Comparison of ENCODE assay signal across 9 cellular contexts in genomic region chr1:19664453-19665043, GRCh38. TPM values are rescaled to one million over a fixed set of nuclear protein-coding genes. Genes with fewer than 3 reads are reported as not detected.
DNase-seq lines count a peak whose midpoint lies in the region; ATAC-seq, FAIRE-seq and TF ChIP-seq lines count a peak whose summit lies in the region.
"Had no signal": no experiment of that assay in that cellular context is flagged by ENCODE, and none has a peak within 500 bp of the region (broad histone marks: within the 10 kb centered on the region; RNA-seq: fewer than 3 reads in every experiment).

TSS of gene HTR6 (plus strand) at chr1:19664875. CDS start at chr1:19665754, 879 bp downstream.

- TF ChIP-seq POLR2A in GM12878 (IDR thresholded peaks at IDR 0.05; ENCODE audit: low read depth, low read length): no peak

- TF ChIP-seq EP300 in GM12878 (IDR thresholded peaks at IDR 0.05; ENCODE audit: borderline replicate concordance in 1 of 2, control insufficient read depth in 1 of 2, low read depth in 2 of 2, low read length in 2 of 2): no peak

- H3K9me3 ChIP-seq in CD4-positive, alpha-beta T cell (ENCODE audit: control insufficient read depth, low read length): no peaks in the 10 kb centered on the region
- H3K9me3 ChIP-seq in HUES64 (ENCODE audit: insufficient read depth, low read depth, low read length) (no peaks in the 10 kb centered on the region), GM12878 (replicated peaks; ENCODE audit: control insufficient read depth, insufficient read depth, low read length) (no peaks in the 10 kb centered on the region)

- BruUV-seq in GM12878 (replicated peaks; lab: Mats Ljungman, UMichigan): no TSS peak

- no peaks in the 10 kb centered on the region for H3K36me3 Mint-ChIP-seq in CD4-positive, alpha-beta T cell (ENCODE audit: low read depth)
- no peaks in the 10 kb centered on the region for H3K36me3 Mint-ChIP-seq in nephron (ENCODE audit: low read depth)

- H3K4me2 ChIP-seq in GM12878 (ENCODE audit: control insufficient read depth, insufficient read depth): peak within 1 kb of the TSS; percentile 86

- H3K4me3 ChIP-seq in HUES64 (ENCODE audit: low read length) (peak within 1 kb of the TSS; percentile 52), GM12878 (peak within 1 kb of the TSS; percentile 50), brain microvascular endothelial cell (ENCODE audit: low read depth, low read length) (no peak within 1 kb of the TSS)

- H3K27ac Mint-ChIP-seq in CD4-positive, alpha-beta T cell: peak within 1 kb of the TSS; percentile 42
- no peak within 1 kb of the TSS for H3K27ac Mint-ChIP-seq in nephron

- H3K9ac ChIP-seq in HUES64 (ENCODE audit: low read depth, low read length): peak within 1 kb of the TSS; percentile 12; the same call in 1 of the 2 replicates
- peak within 1 kb of the TSS; percentile 12 for H3K9ac ChIP-seq in GM12878 (ENCODE audit: control insufficient read depth, insufficient read depth, low read length)
- H3K9ac ChIP-seq: parathyroid adenoma had no signal

- H3K9me3 Mint-ChIP-seq in CD4-positive, alpha-beta T cell: no peaks in the 10 kb centered on the region
- H3K9me3 Mint-ChIP-seq in nephron: no peaks in the 10 kb centered on the region

- no peak for FAIRE-seq in GM12878 (lab: Jason Lieb, UNC)

- DNase-seq in CD4-positive, alpha-beta T cell: peak in 3 of 10 experiments; percentile 28 to 52 (median 46)
- DNase-seq in GM12878 (ENCODE audit: low read depth, low spot score): no peak
- no peak for DNase-seq in NCI-H774 (lab: John Stamatoyannopoulos, UW)
- DNase-seq in brain microvascular endothelial cell: no peak
- DNase-seq in H4 (ENCODE audit: low spot score): no peak

- H3K27ac ChIP-seq in CD4-positive, alpha-beta T cell (ENCODE audit: low read depth, low read length): no peak within 1 kb of the TSS
- H3K27ac ChIP-seq in HUES64 (ENCODE audit: low read depth, low read length) (no peak within 1 kb of the TSS), GM12878 (ENCODE audit: control insufficient read depth, insufficient read depth) (no peak within 1 kb of the TSS), brain microvascular endothelial cell (no peak within 1 kb of the TSS)
- H3K27ac ChIP-seq: parathyroid adenoma had no signal

- POLR2A ChIA-PET in CD4-positive, alpha-beta T cell (lab: Charles Lee): no interaction called here
- POLR2A ChIA-PET in GM12878 (lab: Charles Lee): interaction anchor here (0.8 kb wide), 1 partner anchor 47 kb away, joined by 3 read pairs; no protein-coding TSS in a partner anchor

- peaks cover 10% of the 10 kb centered on the region for H3K27me3 ChIP-seq in CD4-positive, alpha-beta T cell (ENCODE audit: control insufficient read depth, insufficient read depth, low read length)
- H3K27me3 ChIP-seq in HUES64 (ENCODE audit: insufficient read depth, low read length) (peaks cover 62% of the 10 kb centered on the region), GM12878 (replicated peaks in 1 of 2; ENCODE audit: control insufficient read depth in 2 of 2, insufficient read depth in 2 of 2, low read length in 1 of 2) (peaks cover 0 to 2% of the 10 kb centered on the region in 2 experiments; a peak in 1 of 4 replicates), brain microvascular endothelial cell (replicated peaks) (peaks cover 38% of the 10 kb centered on the region)

- no peak for TF ChIP-seq RAD21 in GM12878 (IDR thresholded peaks at IDR 0.05; ENCODE audit: insufficient read depth, low read depth, low read length)

- intact Hi-C loops in CD4-positive, alpha-beta T cell (cut with DNase I, micrococcal nuclease): loop anchor here in 1 of 2 experiments (10.0 kb wide), 1 partner anchor 380 kb away; no protein-coding TSS in a partner anchor
- intact Hi-C loops in GM12878 (cut with micrococcal nuclease; ENCODE audit: unreplicated experiment): loop anchor here (5.0 kb wide), 1 partner anchor 98 kb away; no protein-coding TSS in a partner anchor

- 8% methylated on average over 57 of the region's 57 CpGs for WGBS in HUES64
- WGBS in GM12878 (ENCODE audit: insufficient coverage, insufficient replicate concordance, low lambda C conversion rate, missing lambda C conversion rate): under 1% methylated on average over 20 of the region's 57 CpGs

- peak within 1 kb of the TSS; percentile 83 for H3K4me3 Mint-ChIP-seq in CD4-positive, alpha-beta T cell
- H3K4me3 Mint-ChIP-seq in nephron: peak within 1 kb of the TSS in 2 of 3 experiments; percentile 48 to 75

- peaks cover 44% of the 10 kb centered on the region for H3K4me1 Mint-ChIP-seq in CD4-positive, alpha-beta T cell (ENCODE audit: low read depth)
- H3K4me1 Mint-ChIP-seq in nephron: peaks cover 3% of the 10 kb centered on the region

- in situ Hi-C loops in GM12878 (cut with MboI) (loop anchor here (5.0 kb wide), 2 partner anchors 38 to 143 kb away; no protein-coding TSS in a partner anchor), brain microvascular endothelial cell (cut with HindIII; ENCODE audit: low pct_ligation_motif_present, low sequenced_read_pairs) (no loop called here)

- no peak for TF ChIP-seq CTCF in CD4-positive, alpha-beta T cell (IDR thresholded peaks at IDR 0.05)
- TF ChIP-seq CTCF in GM12878 (IDR thresholded peaks at IDR 0.05 in 2 of 3, conservative IDR thresholded peaks at IDR 0.05 in 1 of 3; ENCODE audit: control insufficient read depth in 2 of 3, extremely low read depth in 1 of 3, insufficient read depth in 1 of 3, low read depth in 3 of 3, low read length in 3 of 3) (no peak), nephron (IDR thresholded peaks at IDR 0.05; ENCODE audit: unreplicated experiment in 3 of 3) (no peak), brain microvascular endothelial cell (IDR thresholded peaks at IDR 0.05; ENCODE audit: low read depth, low read length, missing control alignments) (no peak)

- ATAC-seq in CD4-positive, alpha-beta T cell (ENCODE audit: poor library complexity): peak; percentile 54
- ATAC-seq in GM12878 (peak; percentile 54), GM21529 (IDR thresholded peaks at IDR 0.05; ENCODE audit: unreplicated experiment) (no peak)

- H3K4me1 ChIP-seq in HUES64 (ENCODE audit: insufficient read depth, low read length) (no peaks in the 10 kb centered on the region), GM12878 (ENCODE audit: control insufficient read depth, insufficient read depth, low read length) (peaks cover 6% of the 10 kb centered on the region; the same call in 1 of the 2 replicates)
- H3K4me1 ChIP-seq: parathyroid adenoma had no signal

- SMC1A ChIA-PET in GM12878 (lab: Charles Lee; ENCODE audit: uncharacterized antibody, unreplicated experiment): interaction anchor here (5.2 kb wide), 1 partner anchor 41 kb away, joined by 99 read pairs; no protein-coding TSS in a partner anchor

- RAD21 ChIA-PET in GM12878 (lab: Charles Lee; ENCODE audit: unreplicated experiment): interaction anchor here (1.0 kb wide), 1 partner anchor 42 kb away, joined by 3 read pairs; no protein-coding TSS in a partner anchor

- peak within 1 kb of the TSS; percentile 44; the same call in 1 of the 2 replicates for H2AFZ ChIP-seq in GM12878 (ENCODE audit: control insufficient read depth, low read depth, low read length)
- H2AFZ ChIP-seq: parathyroid adenoma had no signal

- CTCF ChIA-PET in CD4-positive, alpha-beta T cell (lab: Charles Lee): no interaction called here
- CTCF ChIA-PET in GM12878 (lab: Yijun Ruan, JAX): interaction anchor here (6.0 kb wide), 1 partner anchor 42 kb away, joined by 378 read pairs; no protein-coding TSS in a partner anchor

- H4K20me1 ChIP-seq in GM12878 (ENCODE audit: control insufficient read depth, insufficient read depth): no peaks in the 10 kb centered on the region

- H3K36me3 ChIP-seq in HUES64 (ENCODE audit: insufficient read depth, low read length): no peaks in the 10 kb centered on the region
- no peaks in the 10 kb centered on the region for H3K36me3 ChIP-seq in GM12878 (ENCODE audit: control insufficient read depth in 2 of 2, insufficient read depth in 2 of 2, low read length in 1 of 2)
- no peaks in the 10 kb centered on the region for H3K36me3 ChIP-seq in brain microvascular endothelial cell (replicated peaks)

- H3K27me3 Mint-ChIP-seq in CD4-positive, alpha-beta T cell: peaks cover 52% of the 10 kb centered on the region
- H3K27me3 Mint-ChIP-seq in nephron (ENCODE audit: low read depth): peaks cover 89% of the 10 kb centered on the region

- H3K79me2 ChIP-seq in GM12878 (ENCODE audit: control insufficient read depth, insufficient read depth, low read length): no peaks in the 10 kb centered on the region
- H3K79me2 ChIP-seq: parathyroid adenoma had no signal

TF ChIP-seq in GM12878, 131 proteins besides CTCF, POLR2A, EP300 and RAD21 (continues in another document):
- TF ChIP-seq, protein P1, sequence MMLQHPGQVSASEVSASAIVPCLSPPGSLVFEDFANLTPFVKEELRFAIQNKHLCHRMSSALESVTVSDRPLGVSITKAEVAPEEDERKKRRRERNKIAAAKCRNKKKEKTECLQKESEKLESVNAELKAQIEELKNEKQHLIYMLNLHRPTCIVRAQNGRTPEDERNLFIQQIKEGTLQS (IDR thresholded peaks at IDR 0.05; ENCODE audit: borderline replicate concordance, extremely low read depth, low read depth, low read length): no peak
- TF ChIP-seq NFYA (IDR thresholded peaks at IDR 0.05; ENCODE audit: borderline replicate concordance, low read depth, low read length): no peak
- peak in 1 of 2 experiments; percentile 46; a peak in 1 of 4 replicates for TF ChIP-seq BHLHE40 (IDR thresholded peaks at IDR 0.05; ENCODE audit: borderline replicate concordance in 1 of 2, low read depth in 2 of 2, low read length in 1 of 2)
- TF ChIP-seq TARDBP (IDR thresholded peaks at IDR 0.05; ENCODE audit: borderline replicate concordance): no peak

RNA-seq across cellular contexts. Expression of gene HTR6, which starts in this region (rescaled TPM):
- total RNA-seq in CD4-positive, alpha-beta T cell: 1 to 10 TPM; 2.1 to 2.2 TPM
- polyA plus RNA-seq in HUES64 (2013, experiment 1 of 2): not detected
- polyA plus RNA-seq in HUES64 (2013, experiment 2 of 2): 0.57 TPM
- 0.38 TPM in 1 of 2 replicates, not detected in the other for total RNA-seq in GM12878 (2013; cell fraction: nucleolus; rRNA removed)
- total RNA-seq in GM12878 (2014; rRNA removed) (1.0 and 1.2 TPM in 2 replicates), GM12878 (2014; rRNA removed; fragmentation: Illumina TruSeq; extraction: Trizol) (0.28 and 0.31 TPM in 2 replicates), GM12878 (2021) (4.3 and 5.3 TPM in 2 replicates)
- polyA plus RNA-seq in GM12878 (2011; ENCODE audit: low read depth): not detected
- polyA plus RNA-seq in GM12878 (2011; rRNA removed) (0.03 TPM in 1 of 2 replicates, not detected in the other), GM12878 (2014; fragmentation: Illumina TruSeq; extraction: Trizol) (0.22 TPM in 1 of 2 replicates, not detected in the other), GM12878 (2014; fragmentation: Nextera tagmentation; extraction: Ambion mirVana) (not detected), GM12878 (2014; rRNA removed) (2.7 and 3.8 TPM in 2 replicates), GM12878 (2016; fragmentation: Nextera tagmentation; extraction: Ambion mirVana) (1 to 10 TPM; 2.2 to 2.5 TPM)
- 0.12 and 0.15 TPM in 2 replicates for polyA plus RNA-seq in GM12878 (2011; cell fraction: cytosol; rRNA removed)
- 0.41 and 0.49 TPM in 2 replicates for polyA plus RNA-seq in GM12878 (2011; cell fraction: nucleus; rRNA removed)
- 0.37 and 0.69 TPM in 2 replicates for polyA plus RNA-seq in GM12878 (2012)
- 0.10 TPM in 1 of 2 replicates, not detected in the other for polyA minus RNA-seq in GM12878 (2011; rRNA and poly(A)+ RNA removed)
- polyA minus RNA-seq in GM12878 (2011; cell fraction: cytosol; rRNA and poly(A)+ RNA removed): 0.42 TPM in 1 of 2 replicates, not detected in the other
- polyA minus RNA-seq in GM12878 (2011; cell fraction: nucleus; rRNA and poly(A)+ RNA removed): 0.29 TPM in 1 of 2 replicates, not detected in the other
- not detected in 2 replicates for total RNA-seq in H4 (2014; rRNA removed; shearing (Covaris generic))
